ENCODE assay signal across 19 cellular contexts in genomic region chr14:59354666-59355065, GRCh38.
DNase-seq lines count a peak whose midpoint lies in the region; ATAC-seq, FAIRE-seq and TF ChIP-seq lines count a peak whose summit lies in the region.
"Had no signal": no experiment of that assay in that cellular context is flagged by ENCODE, and none has a peak within 500 bp of the region (broad histone marks: within the 10 kb centered on the region; RNA-seq: fewer than 3 reads in every experiment).

No MANE protein-coding gene starts in this region.

- BruUV-seq in MCF 10A (replicated peaks; lab: Mats Ljungman, UMichigan): no TSS peak

- CTCF ChIA-PET in MCF 10A (lab: Yijun Ruan, JAX): interaction anchor here (0.8 to 1.2 kb wide), 4 partner anchors 9 to 326 kb away, joined by 3 to 4 read pairs (median 3); no protein-coding TSS in a partner anchor

- no peaks in the 10 kb centered on the region for H3K9me3 Mint-ChIP-seq in MCF 10A (ENCODE audit: unreplicated experiment)
- H3K9me3 Mint-ChIP-seq: activated CD4-positive, alpha-beta memory T cell treated with anti-CD3 and anti-CD28 coated beads for 36 hours; natural killer cell; T-helper 2 cell treated with Interferon-gamma antibody and Interleukin-4, amounts not matched to agents 5 μg/mL and 100 μg/mL, for 36 hours had no signal

- no peak overlapping the region for H3K4me3 Mint-ChIP-seq in MCF 10A (ENCODE audit: unreplicated experiment)
- H3K4me3 Mint-ChIP-seq: activated CD4-positive, alpha-beta memory T cell treated with anti-CD3 and anti-CD28 coated beads for 36 hours; natural killer cell; T-helper 2 cell treated with Interferon-gamma antibody and Interleukin-4, amounts not matched to agents 5 μg/mL and 100 μg/mL, for 36 hours had no signal

- DNase-seq in MCF 10A (ENCODE audit: unreplicated experiment) (peak; percentile 85), breast epithelium (ENCODE audit: low spot score in 2 of 2) (no peak), inferior parietal cortex (ENCODE audit: extremely low spot score) (peak; percentile 39), suprapubic skin (ENCODE audit: low spot score in 2 of 2) (no peak), lower lobe of right lung (no peak), GM12892 (ENCODE audit: insufficient read length) (no peak), nucleus accumbens (lab: John Stamatoyannopoulos, UW) (no peak)
- DNase-seq: activated CD4-positive, alpha-beta memory T cell treated with anti-CD3 and anti-CD28 coated beads for 36 hours; activated naive CD4-positive, alpha-beta T cell treated with Interleukin-2 at 50 U/mL for 16 hours; cerebellar nuclear complex; foreskin melanocyte; kidney glomerular epithelial cell; natural killer cell; tibial artery had no signal

- FAIRE-seq in GM12892 (lab: Jason Lieb, UNC): no peak
- FAIRE-seq: A204.1, D721Med had no signal

- H3K4me3 ChIP-seq in breast epithelium (no peak overlapping the region), suprapubic skin (no peak overlapping the region), lower lobe of right lung (no peak overlapping the region)
- H3K4me3 ChIP-seq: tibial artery had no signal

- TF ChIP-seq POLR2A in breast epithelium (IDR thresholded peaks at IDR 0.05): no peak
- TF ChIP-seq POLR2A in suprapubic skin (IDR thresholded peaks at IDR 0.05): no peak
- TF ChIP-seq POLR2A in GM12892 (IDR thresholded peaks at IDR 0.05; ENCODE audit: low read depth, low read length): no peak

- TF ChIP-seq CTCF in MCF 10A (IDR thresholded peaks at IDR 0.05; ENCODE audit: unreplicated experiment) (no peak), breast epithelium (IDR thresholded peaks at IDR 0.05) (no peak), suprapubic skin (IDR thresholded peaks at IDR 0.05) (no peak), lower lobe of right lung (IDR thresholded peaks at IDR 0.05) (no peak)

- no peaks in the 10 kb centered on the region for H3K27me3 ChIP-seq in breast epithelium
- H3K27me3 ChIP-seq in suprapubic skin: no peaks in the 10 kb centered on the region
- H3K27me3 ChIP-seq in lower lobe of right lung (ENCODE audit: low read depth): no peaks in the 10 kb centered on the region
- H3K27me3 ChIP-seq: tibial artery had no signal

- intact Hi-C loops in MCF 10A (cut with micrococcal nuclease): no loop called here
- intact Hi-C loops in breast epithelium (cut with DNase I; ENCODE audit: low total_unique reads): no loop called here
- intact Hi-C loops in lower lobe of right lung (cut with DNase I): no loop called here

- peaks cover 19% of the 10 kb centered on the region for H3K36me3 Mint-ChIP-seq in MCF 10A (ENCODE audit: insufficient read depth, unreplicated experiment)
- H3K36me3 Mint-ChIP-seq: natural killer cell had no signal

- H3K27ac ChIP-seq in breast epithelium (no peak overlapping the region), angular gyrus (ENCODE audit: low read depth, low read length) (peak overlapping the region; percentile 64), suprapubic skin (peak overlapping the region; percentile 82), lower lobe of right lung (no peak overlapping the region)
- H3K27ac ChIP-seq: tibial artery had no signal

- no peaks in the 10 kb centered on the region for H3K9me3 ChIP-seq in breast epithelium
- no peaks in the 10 kb centered on the region for H3K9me3 ChIP-seq in suprapubic skin
- no peaks in the 10 kb centered on the region for H3K9me3 ChIP-seq in lower lobe of right lung
- H3K9me3 ChIP-seq: tibial artery had no signal

- peak overlapping the region; percentile 46 for H3K27ac Mint-ChIP-seq in MCF 10A (ENCODE audit: low read depth, unreplicated experiment)
- H3K27ac Mint-ChIP-seq: activated CD4-positive, alpha-beta memory T cell treated with anti-CD3 and anti-CD28 coated beads for 36 hours; natural killer cell; T-helper 2 cell treated with Interferon-gamma antibody and Interleukin-4, amounts not matched to agents 5 μg/mL and 100 μg/mL, for 36 hours had no signal

- TF ChIP-seq EP300 in suprapubic skin (IDR thresholded peaks at IDR 0.05): no peak

- 47% methylated on average over 3 of the region's 3 CpGs for WGBS in suprapubic skin

- POLR2A ChIA-PET in MCF 10A (lab: Yijun Ruan, JAX): interaction anchor here (0.6 to 6.6 kb wide), 17 partner anchors 9 to 1918 kb away, joined by 3 to 90 read pairs (median 5); partner anchors contain the start of gene DAAM1

- peaks cover 43% of the 10 kb centered on the region for H3K4me1 Mint-ChIP-seq in MCF 10A (ENCODE audit: insufficient read depth, unreplicated experiment)

- H3K36me3 ChIP-seq in breast epithelium (no peaks in the 10 kb centered on the region), suprapubic skin (peaks cover 24% of the 10 kb centered on the region), lower lobe of right lung (peaks cover 61% of the 10 kb centered on the region)

- no peaks in the 10 kb centered on the region for H3K4me1 ChIP-seq in breast epithelium
- peaks cover 57% of the 10 kb centered on the region for H3K4me1 ChIP-seq in suprapubic skin
- peaks cover 24% of the 10 kb centered on the region for H3K4me1 ChIP-seq in lower lobe of right lung

- ATAC-seq in lower lobe of right lung: no peak
- ATAC-seq: natural killer cell, sciatic nerve had no signal

- no peaks in the 10 kb centered on the region for H3K27me3 Mint-ChIP-seq in MCF 10A (ENCODE audit: insufficient read depth, unreplicated experiment)
- H3K27me3 Mint-ChIP-seq: activated CD4-positive, alpha-beta memory T cell treated with anti-CD3 and anti-CD28 coated beads for 36 hours had no signal

Comparison
In these comparisons a context has a peak if more than half of its experiments do, and no peak if none do; other contexts are left out.
1. DNase-seq: peak in MCF 10A (single experiment) and inferior parietal cortex (single experiment); none in breast epithelium (0 of 2), suprapubic skin (0 of 2), lower lobe of right lung (single experiment), GM12892 (single experiment) and nucleus accumbens (0 of 56).
2. H3K27ac ChIP-seq: peak in angular gyrus (single experiment) and suprapubic skin (single experiment); none in breast epithelium (0 of 2) and lower lobe of right lung (single experiment).